In the genomic region with DNA sequence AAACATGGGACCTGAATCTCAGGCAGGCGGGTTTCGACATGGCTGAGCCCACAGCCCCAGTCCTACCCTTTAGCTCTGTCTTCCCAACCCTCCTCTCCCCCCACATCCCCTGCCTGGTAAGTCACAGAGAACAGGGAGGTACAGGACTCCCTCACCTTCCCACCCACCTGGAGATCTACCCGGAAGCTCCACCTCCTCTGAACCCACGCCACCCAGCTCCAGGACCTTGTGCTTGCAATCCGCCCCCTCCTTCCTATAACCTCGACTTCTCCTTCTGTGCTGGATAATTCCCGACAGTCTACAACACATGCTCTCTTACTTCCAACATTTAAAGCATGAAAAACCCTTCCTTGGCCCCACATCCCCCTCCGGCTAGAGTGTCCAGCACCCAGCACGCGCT, we compare ENCODE assay signal across 14 cellular contexts. TPM values are rescaled to one million over a fixed set of nuclear protein-coding genes. Genes with fewer than 3 reads are reported as not detected.
DNase-seq lines count a peak whose midpoint lies in the region; ATAC-seq, FAIRE-seq and TF ChIP-seq lines count a peak whose summit lies in the region.
"Had no signal": no experiment of that assay in that cellular context is flagged by ENCODE, and none has a peak within 500 bp of the region (broad histone marks: within the 10 kb centered on the region; RNA-seq: fewer than 3 reads in every experiment).

No MANE protein-coding gene starts in this region.

- no peaks in the 10 kb centered on the region for H3K36me3 ChIP-seq in CD8-positive, alpha-beta memory T cell (ENCODE audit: insufficient read depth, low read length)
- H3K36me3 ChIP-seq in K562 (ENCODE audit: control insufficient read depth, insufficient read depth, low read length) (no peaks in the 10 kb centered on the region), neural progenitor cell (no peaks in the 10 kb centered on the region)
- H3K36me3 ChIP-seq: MG63 had no signal

- H3K27ac ChIP-seq in CD8-positive, alpha-beta memory T cell (ENCODE audit: low read depth, low read length), result no peak overlapping the region
- no peak overlapping the region for H3K27ac ChIP-seq in K562 (ENCODE audit: extremely low read depth, low read depth, low read length)
- no peak overlapping the region for H3K27ac ChIP-seq in neural progenitor cell
- H3K27ac ChIP-seq: PC-9 had no signal

- H3K9me3 Mint-ChIP-seq in activated naive CD4-positive, alpha-beta T cell treated with anti-CD3 and anti-CD28 coated beads, Interleukin-2, amount 50 U/mL, for 24 hours, result no peaks in the 10 kb centered on the region
- no peaks in the 10 kb centered on the region for H3K9me3 Mint-ChIP-seq in CD8-positive, alpha-beta memory T cell
- H3K9me3 Mint-ChIP-seq in neural progenitor cell, result peaks cover 6% of the 10 kb centered on the region

- H3K79me2 ChIP-seq in K562 (ENCODE audit: control insufficient read depth, insufficient read depth, low read length), result no peaks in the 10 kb centered on the region
- no peaks in the 10 kb centered on the region for H3K79me2 ChIP-seq in neural progenitor cell (ENCODE audit: low read depth)

- no peaks in the 10 kb centered on the region for H3K36me3 Mint-ChIP-seq in activated naive CD4-positive, alpha-beta T cell treated with anti-CD3 and anti-CD28 coated beads, Interleukin-2, amount 50 U/mL, for 24 hours
- H3K36me3 Mint-ChIP-seq in CD8-positive, alpha-beta memory T cell, result peaks cover 0 to 3% (median 0%) of the 10 kb centered on the region in 3 donors
- peaks cover 3% of the 10 kb centered on the region for H3K36me3 Mint-ChIP-seq in neural progenitor cell

- no peak for FAIRE-seq in K562 (lab: Jason Lieb, UNC)

- no peak for TF ChIP-seq EP300 in K562 (IDR thresholded peaks at IDR 0.05; ENCODE audit: low read length)

- no peaks in the 10 kb centered on the region for H3K9me3 ChIP-seq in CD8-positive, alpha-beta memory T cell (ENCODE audit: low read length)
- H3K9me3 ChIP-seq in K562 (replicated peaks; ENCODE audit: control insufficient read depth, insufficient read depth, low read depth, low read length) (no peaks in the 10 kb centered on the region), neural progenitor cell (ENCODE audit: low read depth) (no peaks in the 10 kb centered on the region)
- H3K9me3 ChIP-seq: MG63 had no signal

- TF ChIP-seq CTCF in K562 (IDR thresholded peaks at IDR 0.05 in 2 of 3, conservative IDR thresholded peaks at IDR 0.05 in 1 of 3; ENCODE audit: insufficient read depth in 2 of 3, low read depth in 1 of 3, low read length in 3 of 3) (no peak), neural progenitor cell (IDR thresholded peaks at IDR 0.05) (no peak)

- peak overlapping the region; percentile 87 for H3K4me3 Mint-ChIP-seq in activated naive CD4-positive, alpha-beta T cell treated with anti-CD3 and anti-CD28 coated beads, Interleukin-2, amount 50 U/mL, for 24 hours
- peak overlapping the region in 4 of 7 donors; percentile 15 to 91 (median 49) for H3K4me3 Mint-ChIP-seq in CD8-positive, alpha-beta memory T cell
- H3K4me3 Mint-ChIP-seq in neural progenitor cell, result no peak overlapping the region

- H3K4me1 Mint-ChIP-seq in activated naive CD4-positive, alpha-beta T cell treated with anti-CD3 and anti-CD28 coated beads, Interleukin-2, amount 50 U/mL, for 24 hours, result peaks cover 4% of the 10 kb centered on the region
- peaks cover 6 to 10% (median 8%) of the 10 kb centered on the region in 3 donors for H3K4me1 Mint-ChIP-seq in CD8-positive, alpha-beta memory T cell
- peaks cover 23% of the 10 kb centered on the region for H3K4me1 Mint-ChIP-seq in neural progenitor cell

- no TSS peak for BruUV-seq in K562 (replicated peaks; lab: Mats Ljungman, UMichigan)

- no peak overlapping the region for H3K4me2 ChIP-seq in K562 (ENCODE audit: insufficient read depth, low read length)
- H3K4me2 ChIP-seq in neural progenitor cell, result no peak overlapping the region

- no peak for DNase-seq in activated naive CD4-positive, alpha-beta T cell (lab: John Stamatoyannopoulos, UW)
- DNase-seq in CD8-positive, alpha-beta memory T cell, result no peak
- DNase-seq in K562 (ENCODE audit: extremely low read depth in 1 of 4, low spot score in 3 of 4) (no peak), neural progenitor cell (ENCODE audit: low spot score) (no peak), amygdala (lab: John Stamatoyannopoulos, UW) (no peak), NCI-H2081 (lab: John Stamatoyannopoulos, UW) (no peak)
- no peak for DNase-seq in stimulated activated CD4-positive, alpha-beta T cell treated with anti-CD3 and anti-CD28 coated beads, Interleukin-12 subunit alpha, Interleukin-12 subunit beta, amount 100 ng/mL, for 4 hours
- DNase-seq: GF-D8, GOT3, MG63, NCI-H1092 treated with DMSO at 0.1 percent for 48 hours, NCI-H1694 treated with DMSO at 0.1 percent for 48 hours, PC-9 had no signal

- no peaks in the 10 kb centered on the region for H3K9me1 ChIP-seq in K562 (ENCODE audit: control insufficient read depth, insufficient read depth, low read length)

- intact Hi-C loops in K562 (cut with micrococcal nuclease), result loop anchor here (5.0 to 10.0 kb wide), 2 partner anchors 199 to 292 kb away; no protein-coding TSS in a partner anchor

- TF ChIP-seq RAD21 in K562 (CRISPR knock-in tag; conservative IDR thresholded peaks at IDR 0.05 in 1 of 2, IDR thresholded peaks at IDR 0.05 in 1 of 2), result no peak

- no peak overlapping the region for H2AFZ ChIP-seq in K562 (ENCODE audit: low read depth, low read length)
- no peak overlapping the region for H2AFZ ChIP-seq in neural progenitor cell (replicated peaks)
- H2AFZ ChIP-seq: PC-9 had no signal

- H3K27ac Mint-ChIP-seq in activated naive CD4-positive, alpha-beta T cell treated with anti-CD3 and anti-CD28 coated beads, Interleukin-2, amount 50 U/mL, for 24 hours, result peak overlapping the region; percentile 62
- H3K27ac Mint-ChIP-seq in CD8-positive, alpha-beta memory T cell, result peak overlapping the region in 2 of 8 donors; percentile 59 to 74
- H3K27ac Mint-ChIP-seq in neural progenitor cell, result peak overlapping the region; percentile 3

- WGBS in K562 (ENCODE audit: insufficient coverage, low coverage, missing lambda C conversion rate), result 9% methylated on average over 10 of the region's 10 CpGs

- no peaks in the 10 kb centered on the region for H3K27me3 Mint-ChIP-seq in activated naive CD4-positive, alpha-beta T cell treated with anti-CD3 and anti-CD28 coated beads, Interleukin-2, amount 50 U/mL, for 24 hours
- peaks cover 0 to 2% of the 10 kb centered on the region in 2 donors for H3K27me3 Mint-ChIP-seq in CD8-positive, alpha-beta memory T cell
- peaks cover 4% of the 10 kb centered on the region for H3K27me3 Mint-ChIP-seq in neural progenitor cell (ENCODE audit: insufficient read depth, low read depth)

- H3K27me3 ChIP-seq in CD8-positive, alpha-beta memory T cell (ENCODE audit: insufficient read depth, low read length, poor library complexity, severe bottlenecking), result no peaks in the 10 kb centered on the region
- H3K27me3 ChIP-seq in K562 (ENCODE audit: control insufficient read depth in 2 of 2, insufficient read depth in 2 of 2, low read length in 2 of 2) (peaks cover 4 to 38% of the 10 kb centered on the region in 2 experiments), neural progenitor cell (no peaks in the 10 kb centered on the region)
- H3K27me3 ChIP-seq: MG63 had no signal

- in situ Hi-C loops in K562 (cut with MboI), result loop anchor here (5.0 kb wide), 1 partner anchor 512 kb away; no protein-coding TSS in a partner anchor

- peaks cover 21% of the 10 kb centered on the region for H3F3A ChIP-seq in neural progenitor cell (ENCODE audit: low read depth)

- H3K4me1 ChIP-seq in CD8-positive, alpha-beta memory T cell (ENCODE audit: insufficient read depth, low read length), result peaks cover 8% of the 10 kb centered on the region
- peaks cover 3 to 25% of the 10 kb centered on the region in 2 experiments; a peak in 3 of 5 replicates for H3K4me1 ChIP-seq in K562 (replicated peaks in 1 of 2; ENCODE audit: control insufficient read depth in 2 of 2, insufficient read depth in 2 of 2, low read length in 2 of 2)
- peaks cover 3% of the 10 kb centered on the region for H3K4me1 ChIP-seq in neural progenitor cell

- CTCF ChIA-PET in CD8-positive, alpha-beta memory T cell (lab: Charles Lee), result interaction anchor here (1.4 to 6.1 kb wide), 6 partner anchors 12 to 500 kb away, joined by 3 to 84 read pairs (median 8); a partner anchor contains a TSS
- CTCF ChIA-PET in K562 (lab: Yijun Ruan, JAX; ENCODE audit: low intra/inter-chr PET ratio), result interaction anchor here (0.7 to 2.7 kb wide), 5 partner anchors 12 to 672 kb away, joined by 3 to 33 read pairs (median 5); no protein-coding TSS in a partner anchor

- POLR2A ChIA-PET in CD8-positive, alpha-beta memory T cell (lab: Charles Lee), result no interaction called here
- POLR2A ChIA-PET in K562 (lab: Yijun Ruan, JAX), result interaction anchor here (1.3 kb wide), 1 partner anchor 9 kb away, joined by 3 read pairs; no protein-coding TSS in a partner anchor

- no peak overlapping the region; a peak in 1 of 4 replicates for H3K9ac ChIP-seq in K562 (ENCODE audit: insufficient read depth in 1 of 2, low read depth in 2 of 2, low read length in 2 of 2)
- no peak overlapping the region for H3K9ac ChIP-seq in neural progenitor cell

- ATAC-seq in K562, result no peak

- H3K4me3 ChIP-seq in CD8-positive, alpha-beta memory T cell (ENCODE audit: low read length), result no peak overlapping the region
- H3K4me3 ChIP-seq in K562, result no peak overlapping the region
- no peak overlapping the region for H3K4me3 ChIP-seq in neural progenitor cell

- H4K20me1 ChIP-seq in K562 (replicated peaks; ENCODE audit: control insufficient read depth, insufficient read depth, low read length) (no peaks in the 10 kb centered on the region), neural progenitor cell (ENCODE audit: low read depth) (no peaks in the 10 kb centered on the region)

- no peak for TF ChIP-seq POLR2A in K562 (conservative IDR thresholded peaks at IDR 0.05)

RNA-seq across cellular contexts. Expression of a gene that starts 22.3 kb away (rescaled TPM):
- not detected for total RNA-seq in CD8-positive, alpha-beta memory T cell
- polyA plus RNA-seq in CD8-positive, alpha-beta memory T cell, result not detected
- 0.69 TPM in 1 of 2 replicates, not detected in the other for total RNA-seq in K562 (2011; cell fraction: chromatin; rRNA removed; ENCODE audit: low replicate concordance)
- total RNA-seq in K562 (2011; cell fraction: nucleolus; rRNA removed), result 0.50 and 0.66 TPM in 2 replicates
- 0.22 TPM in 1 of 2 replicates, not detected in the other for total RNA-seq in K562 (2011; cell fraction: nucleoplasm; rRNA removed)
- total RNA-seq in K562 (2014; rRNA removed) (0.12 TPM in 1 of 2 replicates, not detected in the other), K562 (2014; rRNA removed; fragmentation: Illumina TruSeq; extraction: Trizol) (not detected in 2 replicates), K562 (2015; rRNA removed; fragmentation: Illumina TruSeq; extraction: Trizol) (not detected in 2 replicates), K562 (2021) (0.11 and 0.47 TPM in 2 replicates), neural progenitor cell (ENCODE audit: low replicate concordance) (2.2 and 4.0 TPM in 2 replicates)
- polyA plus RNA-seq in K562 (2011; rRNA removed) (0.08 and 0.10 TPM in 2 replicates), K562 (2014; fragmentation: Illumina TruSeq; extraction: Trizol) (0.04 TPM in 1 of 2 replicates, not detected in the other), K562 (2014; fragmentation: Nextera tagmentation; extraction: Ambion mirVana) (under 1 TPM in 1 of 2 experiments, not detected in 1; 0.04 TPM), K562 (2014; rRNA removed) (0.27 TPM in 1 of 2 replicates, not detected in the other)
- 0.06 and 0.31 TPM in 2 replicates for polyA plus RNA-seq in K562 (2011; cell fraction: cytosol; rRNA removed)
- 0.17 and 0.50 TPM in 2 replicates for polyA plus RNA-seq in K562 (2011; cell fraction: nucleus; rRNA removed)
- polyA plus RNA-seq in K562 (2012), result 0.10 and 0.28 TPM in 2 replicates
- 0.36 and 0.46 TPM in 2 replicates for polyA minus RNA-seq in K562 (2011; rRNA and poly(A)+ RNA removed)
- 0.29 TPM in 1 of 2 replicates, not detected in the other for polyA minus RNA-seq in K562 (2011; cell fraction: cytosol; rRNA and poly(A)+ RNA removed)
- polyA minus RNA-seq in K562 (2011; cell fraction: nucleus; rRNA and poly(A)+ RNA removed), result 0.11 and 0.27 TPM in 2 replicates

RNA-seq across cellular contexts. Expression of a gene that starts 34.3 kb away (rescaled TPM):
- 100 to 1,000 TPM; 191 to 201 TPM for total RNA-seq in CD8-positive, alpha-beta memory T cell
- 280 TPM for polyA plus RNA-seq in CD8-positive, alpha-beta memory T cell
- total RNA-seq in K562 (2011; cell fraction: chromatin; rRNA removed; ENCODE audit: low replicate concordance), result 175 and 296 TPM in 2 replicates
- total RNA-seq in K562 (2011; cell fraction: nucleolus; rRNA removed), result 446 and 467 TPM in 2 replicates
- 312 and 382 TPM in 2 replicates for total RNA-seq in K562 (2011; cell fraction: nucleoplasm; rRNA removed)
- total RNA-seq in K562 (2014; rRNA removed), result 209 and 254 TPM in 2 replicates
- total RNA-seq in K562 (2014; rRNA removed; fragmentation: Illumina TruSeq; extraction: Trizol), result 148 and 173 TPM in 2 replicates
- 240 and 241 TPM in 2 replicates for total RNA-seq in K562 (2015; rRNA removed; fragmentation: Illumina TruSeq; extraction: Trizol)
- 204 and 214 TPM in 2 replicates for total RNA-seq in K562 (2021)
- polyA plus RNA-seq in K562 (2011; rRNA removed), result 260 and 287 TPM in 2 replicates
- 342 and 406 TPM in 2 replicates for polyA plus RNA-seq in K562 (2011; cell fraction: cytosol; rRNA removed)
- 69.7 and 99.0 TPM in 2 replicates for polyA plus RNA-seq in K562 (2011; cell fraction: nucleus; rRNA removed)
- polyA plus RNA-seq in K562 (2012), result 227 and 356 TPM in 2 replicates
- 255 and 267 TPM in 2 replicates for polyA plus RNA-seq in K562 (2014; fragmentation: Illumina TruSeq; extraction: Trizol)
- 100 to 1,000 TPM; 185 to 306 TPM for polyA plus RNA-seq in K562 (2014; fragmentation: Nextera tagmentation; extraction: Ambion mirVana)
- 222 and 268 TPM in 2 replicates for polyA plus RNA-seq in K562 (2014; rRNA removed)
- 217 and 219 TPM in 2 replicates for polyA minus RNA-seq in K562 (2011; rRNA and poly(A)+ RNA removed)
- polyA minus RNA-seq in K562 (2011; cell fraction: cytosol; rRNA and poly(A)+ RNA removed), result 93.0 and 124 TPM in 2 replicates
- polyA minus RNA-seq in K562 (2011; cell fraction: nucleus; rRNA and poly(A)+ RNA removed), result 35.7 and 64.2 TPM in 2 replicates
- 151 and 234 TPM in 2 replicates for total RNA-seq in neural progenitor cell (ENCODE audit: low replicate concordance)

RNA-seq across cellular contexts. Expression of a gene that starts 37.0 kb away (rescaled TPM):
- total RNA-seq in CD8-positive, alpha-beta memory T cell, result under 1 TPM; 0.13 to 0.24 TPM
- polyA plus RNA-seq in CD8-positive, alpha-beta memory T cell, result not detected
- total RNA-seq in K562 (2011; cell fraction: chromatin; rRNA removed; ENCODE audit: low replicate concordance), result 0.25 TPM in 1 of 2 replicates, not detected in the other
- total RNA-seq in K562 (2011; cell fraction: nucleolus; rRNA removed), result 0.17 and 0.26 TPM in 2 replicates
- 0.22 TPM in 1 of 2 replicates, not detected in the other for total RNA-seq in K562 (2011; cell fraction: nucleoplasm; rRNA removed)
- total RNA-seq in K562 (2014; rRNA removed) (not detected in 2 replicates), K562 (2014; rRNA removed; fragmentation: Illumina TruSeq; extraction: Trizol) (not detected in 2 replicates), K562 (2015; rRNA removed; fragmentation: Illumina TruSeq; extraction: Trizol) (0.04 TPM in 1 of 2 replicates, not detected in the other), K562 (2021) (0.11 TPM in 1 of 2 replicates, not detected in the other), neural progenitor cell (ENCODE audit: low replicate concordance) (5.1 and 7.7 TPM in 2 replicates)
- polyA plus RNA-seq in K562 (2011; rRNA removed) (0.03 and 0.06 TPM in 2 replicates), K562 (2014; fragmentation: Illumina TruSeq; extraction: Trizol) (0.10 TPM in 1 of 2 replicates, not detected in the other), K562 (2014; fragmentation: Nextera tagmentation; extraction: Ambion mirVana) (not detected), K562 (2014; rRNA removed) (not detected in 2 replicates)
- polyA plus RNA-seq in K562 (2011; cell fraction: cytosol; rRNA removed), result 0.03 TPM in 1 of 2 replicates, not detected in the other
- polyA plus RNA-seq in K562 (2011; cell fraction: nucleus; rRNA removed), result 0.13 and 0.15 TPM in 2 replicates
- not detected in 2 replicates for polyA plus RNA-seq in K562 (2012)
- not detected in 2 replicates for polyA minus RNA-seq in K562 (2011; rRNA and poly(A)+ RNA removed)
- polyA minus RNA-seq in K562 (2011; cell fraction: cytosol; rRNA and poly(A)+ RNA removed), result not detected in 2 replicates
- polyA minus RNA-seq in K562 (2011; cell fraction: nucleus; rRNA and poly(A)+ RNA removed), result 0.13 TPM in 1 of 2 replicates, not detected in the other
